9 cellular contexts compared by ENCODE assay signal in the genomic region with DNA sequence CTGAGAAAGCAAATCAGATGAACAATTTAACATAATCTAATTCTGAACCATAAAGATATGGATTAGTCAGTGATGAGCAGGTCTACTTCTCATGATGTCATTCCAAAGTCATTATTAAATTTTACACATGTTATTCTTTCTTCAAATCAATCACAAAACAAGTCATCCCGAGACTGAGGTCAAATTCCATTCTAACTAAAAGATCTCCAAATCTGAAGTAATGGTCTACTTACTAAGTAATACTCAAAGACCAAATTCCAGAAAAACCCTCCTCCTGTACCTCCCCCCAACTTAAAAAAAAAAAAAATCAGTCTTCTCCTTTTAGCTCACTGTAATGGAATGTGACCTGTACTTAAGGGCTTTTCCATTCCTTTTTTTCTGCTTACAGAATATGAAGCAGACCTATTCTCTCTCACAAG. TPM values are rescaled to one million over a fixed set of nuclear protein-coding genes. Genes with fewer than 3 reads are reported as not detected.
DNase-seq lines count a peak whose midpoint lies in the region; ATAC-seq, FAIRE-seq and TF ChIP-seq lines count a peak whose summit lies in the region.
"Had no signal": no experiment of that assay in that cellular context is flagged by ENCODE, and none has a peak within 500 bp of the region (broad histone marks: within the 10 kb centered on the region; RNA-seq: fewer than 3 reads in every experiment).

No MANE protein-coding gene starts in this region.

- no peak for TF ChIP-seq CTCF in esophagus muscularis mucosa (IDR thresholded peaks at IDR 0.05)

- TF ChIP-seq EP300 in esophagus muscularis mucosa (IDR thresholded peaks at IDR 0.05): no peak

- H3K27me3 ChIP-seq in esophagus muscularis mucosa: no peaks in the 10 kb centered on the region
- no peaks in the 10 kb centered on the region for H3K27me3 ChIP-seq in CD8-positive, alpha-beta memory T cell (ENCODE audit: insufficient read depth, low read length, poor library complexity, severe bottlenecking)

- peaks cover 19 to 27% of the 10 kb centered on the region in 2 donors for H3K4me1 Mint-ChIP-seq in natural killer cell treated with Interleukin-12 subunit alpha and Interleukin-12 subunit beta and Interleukin-15 and Interleukin-18, amount 100 ng/mL, for 72 hours (ENCODE audit: low read depth in 2 of 2)
- H3K4me1 Mint-ChIP-seq in CD8-positive, alpha-beta memory T cell: peaks cover 36 to 81% (median 70%) of the 10 kb centered on the region in 3 donors

- H3K4me3 Mint-ChIP-seq in natural killer cell treated with Interleukin-12 subunit alpha and Interleukin-12 subunit beta and Interleukin-15 and Interleukin-18, amount 100 ng/mL, for 72 hours: no peak overlapping the region
- no peak overlapping the region for H3K4me3 Mint-ChIP-seq in CD8-positive, alpha-beta memory T cell

- no peak for ATAC-seq in HG02938 (IDR thresholded peaks at IDR 0.05; ENCODE audit: unreplicated experiment)
- no peak for ATAC-seq in natural killer cell treated with Interleukin-12 subunit alpha and Interleukin-12 subunit beta and Interleukin-15 and Interleukin-18, amount 100 ng/mL, for 72 hours

- no peak overlapping the region for H3K4me3 ChIP-seq in esophagus muscularis mucosa
- no peak overlapping the region for H3K4me3 ChIP-seq in CD8-positive, alpha-beta memory T cell (ENCODE audit: low read length)

- 47% methylated on average over 1 of the region's 1 CpG for WGBS in esophagus muscularis mucosa

- H3K27me3 Mint-ChIP-seq in natural killer cell treated with Interleukin-12 subunit alpha and Interleukin-12 subunit beta and Interleukin-15 and Interleukin-18, amount 100 ng/mL, for 72 hours: no peaks in the 10 kb centered on the region
- H3K27me3 Mint-ChIP-seq in CD8-positive, alpha-beta memory T cell: no peaks in the 10 kb centered on the region

- intact Hi-C loops in esophagus muscularis mucosa (cut with DNase I): no loop called here

- H3K27ac Mint-ChIP-seq in natural killer cell treated with Interleukin-12 subunit alpha and Interleukin-12 subunit beta and Interleukin-15 and Interleukin-18, amount 100 ng/mL, for 72 hours: no peak overlapping the region
- peak overlapping the region in 1 of 8 donors; percentile 24 for H3K27ac Mint-ChIP-seq in CD8-positive, alpha-beta memory T cell

- peaks cover 63 to 91% (median 79%) of the 10 kb centered on the region in 4 donors for H3K4me1 ChIP-seq in esophagus muscularis mucosa
- peaks cover 18% of the 10 kb centered on the region for H3K4me1 ChIP-seq in CD8-positive, alpha-beta memory T cell (ENCODE audit: insufficient read depth, low read length)

- FAIRE-seq in G401.6 (lab: Jason Lieb, UNC): peak; percentile 99

- POLR2A ChIA-PET in CD8-positive, alpha-beta memory T cell (lab: Charles Lee): no interaction called here

- no peaks in the 10 kb centered on the region for H3K36me3 Mint-ChIP-seq in natural killer cell treated with Interleukin-12 subunit alpha and Interleukin-12 subunit beta and Interleukin-15 and Interleukin-18, amount 100 ng/mL, for 72 hours
- peaks cover 0 to 33% (median 18%) of the 10 kb centered on the region in 3 donors for H3K36me3 Mint-ChIP-seq in CD8-positive, alpha-beta memory T cell

- CTCF ChIA-PET in CD8-positive, alpha-beta memory T cell (lab: Charles Lee): no interaction called here

- peaks cover 0 to 16% (median 12%) of the 10 kb centered on the region in 4 donors for H3K36me3 ChIP-seq in esophagus muscularis mucosa
- peaks cover 5% of the 10 kb centered on the region for H3K36me3 ChIP-seq in CD8-positive, alpha-beta memory T cell (ENCODE audit: insufficient read depth, low read length)

- peak overlapping the region; percentile 14 to 58 (median 40) for H3K27ac ChIP-seq in esophagus muscularis mucosa (replicated peaks in 1 of 4)
- no peak overlapping the region for H3K27ac ChIP-seq in CD8-positive, alpha-beta memory T cell (ENCODE audit: low read depth, low read length)

- peak; percentile 88 for DNase-seq in RKO (ENCODE audit: low spot score)
- DNase-seq in esophagus muscularis mucosa (ENCODE audit: extremely low spot score): no peak
- DNase-seq in renal cortical epithelial cell (ENCODE audit: low read depth): peak; percentile 89
- no peak for DNase-seq in inferior parietal cortex (ENCODE audit: extremely low spot score)
- DNase-seq in natural killer cell treated with Interleukin-12 subunit alpha and Interleukin-12 subunit beta and Interleukin-15 and Interleukin-18, amount 100 ng/mL, for 72 hours (ENCODE audit: low spot score): no peak
- no peak for DNase-seq in CD8-positive, alpha-beta memory T cell
- DNase-seq: NCI-H345 had no signal

- TF ChIP-seq POLR2A in esophagus muscularis mucosa (IDR thresholded peaks at IDR 0.05; ENCODE audit: low read depth): no peak

- no peaks in the 10 kb centered on the region for H3K9me3 ChIP-seq in esophagus muscularis mucosa
- no peaks in the 10 kb centered on the region for H3K9me3 ChIP-seq in CD8-positive, alpha-beta memory T cell (ENCODE audit: low read length)

- no peaks in the 10 kb centered on the region for H3K9me3 Mint-ChIP-seq in natural killer cell treated with Interleukin-12 subunit alpha and Interleukin-12 subunit beta and Interleukin-15 and Interleukin-18, amount 100 ng/mL, for 72 hours
- H3K9me3 Mint-ChIP-seq in CD8-positive, alpha-beta memory T cell: no peaks in the 10 kb centered on the region

RNA-seq across cellular contexts. Expression of a gene that starts 4.7 kb away (rescaled TPM):
- 100 to 1,000 TPM in 2 of 4 donors, 10 to 100 TPM in 2; 84.8 to 126 (median 101) TPM for total RNA-seq in esophagus muscularis mucosa
- total RNA-seq in renal cortical epithelial cell: 76.4 and 107 TPM in 2 replicates
- 10 to 100 TPM; 49.8 to 62.2 TPM for total RNA-seq in natural killer cell treated with Interleukin-12 subunit alpha and Interleukin-12 subunit beta and Interleukin-15 and Interleukin-18, amount 100 ng/mL, for 72 hours
- total RNA-seq in CD8-positive, alpha-beta memory T cell: 10 to 100 TPM; 71.2 to 73.2 TPM
- 115 TPM for polyA plus RNA-seq in CD8-positive, alpha-beta memory T cell

RNA-seq across cellular contexts. Expression of a gene that starts 48.2 kb away (rescaled TPM):
- total RNA-seq in esophagus muscularis mucosa (10 to 100 TPM in 1 of 4 donors, 1 to 10 TPM in 3; 6.6 to 20.0 (median 8.2) TPM), renal cortical epithelial cell (23.4 and 52.8 TPM in 2 replicates)
- 10 to 100 TPM; 56.0 to 63.0 TPM for total RNA-seq in natural killer cell treated with Interleukin-12 subunit alpha and Interleukin-12 subunit beta and Interleukin-15 and Interleukin-18, amount 100 ng/mL, for 72 hours
- 1 to 10 TPM; 2.1 TPM for total RNA-seq in CD8-positive, alpha-beta memory T cell
- polyA plus RNA-seq in CD8-positive, alpha-beta memory T cell: not detected

Comparison
In these comparisons a context has a peak if more than half of its experiments do, and no peak if none do; other contexts are left out.
1. DNase-seq: peak in RKO (single experiment) and renal cortical epithelial cell (single experiment); none in esophagus muscularis mucosa (single experiment), inferior parietal cortex (single experiment), natural killer cell treated with Interleukin-12 subunit alpha and Interleukin-12 subunit beta and Interleukin-15 and Interleukin-18, amount 100 ng/mL, for 72 hours (single experiment) and CD8-positive, alpha-beta memory T cell (0 of 5).